ENCODE assay signal across 8 cellular contexts in genomic region chr16:22436823-22437652, GRCh38.
DNase-seq lines count a peak whose midpoint lies in the region; ATAC-seq and TF ChIP-seq lines count a peak whose summit lies in the region.
"Not testable (repeated sequence)": the region's sequence is repeated elsewhere in the genome, so short reads cannot be mapped to it uniquely, and the experiment has no call there.

No MANE protein-coding gene starts in this region.

- ATAC-seq in HG03280 (IDR thresholded peaks at IDR 0.05; ENCODE audit: unreplicated experiment), result peak; percentile 75

- not testable (repeated sequence) for H3K4me1 Mint-ChIP-seq in activated CD4-positive, alpha-beta T cell treated with anti-CD3 and anti-CD28 coated beads, Interleukin-2, amount 10 ng/mL, durations not matched to agents 24 days and 14 days

- peak overlapping the region; percentile 72 for H3K4me3 ChIP-seq in choroid plexus epithelial cell (ENCODE audit: low read depth, low read length)

- H3K4me3 Mint-ChIP-seq in activated CD4-positive, alpha-beta T cell treated with anti-CD3 and anti-CD28 coated beads, Interleukin-2, amount 10 ng/mL, durations not matched to agents 24 days and 14 days, result peak overlapping the region; percentile 92

- peak; percentile 84 for TF ChIP-seq POLR2A in GM19099 (IDR thresholded peaks at IDR 0.05; ENCODE audit: extremely low read depth, insufficient read length, low read depth)

- H3K9me3 Mint-ChIP-seq in activated CD4-positive, alpha-beta T cell treated with anti-CD3 and anti-CD28 coated beads, Interleukin-2, amount 10 ng/mL, durations not matched to agents 24 days and 14 days, result not testable (repeated sequence)

- H3K27ac Mint-ChIP-seq in activated CD4-positive, alpha-beta T cell treated with anti-CD3 and anti-CD28 coated beads, Interleukin-2, amount 10 ng/mL, durations not matched to agents 24 days and 14 days, result peak overlapping the region; percentile 95

- not testable (repeated sequence) for TF ChIP-seq CTCF in choroid plexus epithelial cell (conservative IDR thresholded peaks at IDR 0.05; ENCODE audit: low read depth, low read length)

- not testable (repeated sequence) for H3K36me3 Mint-ChIP-seq in activated CD4-positive, alpha-beta T cell treated with anti-CD3 and anti-CD28 coated beads, Interleukin-2, amount 10 ng/mL, durations not matched to agents 24 days and 14 days (ENCODE audit: low read depth)

- DNase-seq in AG20443 (ENCODE audit: low spot score) (peak; percentile 77), NCI-H526 (lab: John Stamatoyannopoulos, UW) (peak; percentile 68 to 85), choroid plexus epithelial cell (ENCODE audit: low read depth) (peak; percentile 68), kidney glomerular epithelial cell (lab: John Stamatoyannopoulos, UW) (peak; percentile 51)
- DNase-seq in activated CD4-positive, alpha-beta T cell treated with anti-CD3 and anti-CD28 coated beads, Interleukin-2, amount 10 ng/mL, durations not matched to agents 24 days and 14 days, result peak; percentile 93
- peak; percentile 52 to 73 (median 53) for DNase-seq in stimulated activated CD4-positive, alpha-beta T cell treated with anti-CD3 and anti-CD28 coated beads, Interleukin-12 subunit alpha, Interleukin-12 subunit beta, amount 100 ng/mL, for 48 hours (ENCODE audit: low read depth in 2 of 3, low spot score in 1 of 3)

- intact Hi-C loops in activated CD4-positive, alpha-beta T cell treated with anti-CD3 and anti-CD28 coated beads, Interleukin-2, amount 10 ng/mL, durations not matched to agents 24 days and 14 days (cut with micrococcal nuclease), result not testable (repeated sequence)

- H3K27me3 Mint-ChIP-seq in activated CD4-positive, alpha-beta T cell treated with anti-CD3 and anti-CD28 coated beads, Interleukin-2, amount 10 ng/mL, durations not matched to agents 24 days and 14 days, result not testable (repeated sequence)

Comparison
In these comparisons a context has a peak if more than half of its experiments do, and no peak if none do; other contexts are left out.
1. Peak in every context shown above with its lines: DNase-seq, ATAC-seq and H3K4me3 ChIP-seq.